In the genomic region with DNA sequence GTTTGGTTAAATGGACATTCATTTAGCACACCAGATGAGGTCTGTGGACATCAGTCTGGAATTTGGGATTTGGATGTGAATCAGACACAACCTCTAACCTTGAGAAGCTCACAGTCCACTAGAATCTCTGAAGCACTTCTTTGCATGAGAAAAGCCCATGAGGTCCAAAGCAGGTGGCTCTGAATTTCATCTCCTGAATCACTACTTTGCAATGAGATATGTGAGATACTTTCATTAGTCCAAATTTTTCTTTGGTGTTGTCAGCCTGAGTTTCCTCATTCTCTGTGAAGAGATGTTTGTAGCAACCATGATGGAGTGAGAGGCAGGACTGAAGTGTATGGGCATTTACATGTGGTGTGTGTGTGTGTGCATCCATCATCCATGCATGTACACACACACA, we compare ENCODE assay signal across 24 cellular contexts. TPM values are rescaled to one million over a fixed set of nuclear protein-coding genes. Genes with fewer than 3 reads are reported as not detected.
"Had no signal": no experiment of that assay in that cellular context is flagged by ENCODE, and none has a peak within 500 bp of the region (broad histone marks: within the 10 kb centered on the region; RNA-seq: fewer than 3 reads in every experiment).

No MANE protein-coding gene starts in this region.

- ATAC-seq: gastroesophageal sphincter, left cardiac atrium, lower lobe of right lung, pancreas, right cardiac atrium had no signal

- DNase-seq: effector CD4-positive, alpha-beta T cell; endodermal cell; erythroblast; immature natural killer cell; left cardiac atrium; left ventricle myocardium inferior; lower lobe of right lung; midbrain; naive B cell; occipital lobe; pancreas; right cardiac atrium; stimulated activated CD4-positive, alpha-beta T cell treated with anti-CD3 and anti-CD28 coated beads, Interleukin-2, amount 100 ng/mL, for 48 hours; testis had no signal

RNA-seq across cellular contexts. Expression of a gene that starts 16.5 kb away (rescaled TPM):
- total RNA-seq: chondrocyte, dermis microvascular lymphatic vessel endothelial cell, endodermal cell, endothelial cell of umbilical vein, fibroblast of villous mesenchyme, gastroesophageal sphincter, left cardiac atrium, left ventricle myocardium inferior, lower lobe of right lung, occipital lobe, pancreas, progenitor cell of endocrine pancreas, right cardiac atrium, smooth muscle cell, testis, tibial nerve, ureter had no signal
- polyA plus RNA-seq: endothelial cell of umbilical vein, immature natural killer cell, keratinocyte, pancreas, right cardiac atrium, smooth muscle cell had no signal

RNA-seq across cellular contexts. Expression of a gene that starts 23.8 kb away (rescaled TPM):
- total RNA-seq: chondrocyte, dermis microvascular lymphatic vessel endothelial cell, endodermal cell, endothelial cell of umbilical vein, fibroblast of villous mesenchyme, gastroesophageal sphincter, left cardiac atrium, left ventricle myocardium inferior, lower lobe of right lung, occipital lobe, pancreas, progenitor cell of endocrine pancreas, right cardiac atrium, smooth muscle cell, testis, tibial nerve, ureter had no signal
- polyA plus RNA-seq: endothelial cell of umbilical vein, immature natural killer cell, keratinocyte, pancreas, right cardiac atrium, smooth muscle cell had no signal

RNA-seq across cellular contexts. Expression of a gene that starts 28.4 kb away (rescaled TPM):
- total RNA-seq: chondrocyte, dermis microvascular lymphatic vessel endothelial cell, endodermal cell, endothelial cell of umbilical vein, fibroblast of villous mesenchyme, gastroesophageal sphincter, left cardiac atrium, left ventricle myocardium inferior, lower lobe of right lung, occipital lobe, pancreas, progenitor cell of endocrine pancreas, right cardiac atrium, smooth muscle cell, testis, tibial nerve, ureter had no signal
- polyA plus RNA-seq: endothelial cell of umbilical vein, immature natural killer cell, pancreas, right cardiac atrium, smooth muscle cell had no signal

RNA-seq across cellular contexts. Expression of a gene that starts 33.0 kb away (rescaled TPM):
- total RNA-seq: chondrocyte, dermis microvascular lymphatic vessel endothelial cell, endodermal cell, endothelial cell of umbilical vein, fibroblast of villous mesenchyme, gastroesophageal sphincter, left cardiac atrium, left ventricle myocardium inferior, lower lobe of right lung, occipital lobe, pancreas, progenitor cell of endocrine pancreas, right cardiac atrium, smooth muscle cell, testis, tibial nerve, ureter had no signal
- polyA plus RNA-seq: endothelial cell of umbilical vein, immature natural killer cell, keratinocyte, pancreas, right cardiac atrium, smooth muscle cell had no signal

RNA-seq across cellular contexts. Expression of a gene that starts 39.3 kb away (rescaled TPM):
- total RNA-seq: chondrocyte, dermis microvascular lymphatic vessel endothelial cell, endodermal cell, endothelial cell of umbilical vein, fibroblast of villous mesenchyme, gastroesophageal sphincter, left cardiac atrium, left ventricle myocardium inferior, lower lobe of right lung, occipital lobe, pancreas, progenitor cell of endocrine pancreas, right cardiac atrium, smooth muscle cell, testis, tibial nerve, ureter had no signal
- polyA plus RNA-seq: endothelial cell of umbilical vein, immature natural killer cell, pancreas, right cardiac atrium, smooth muscle cell had no signal
